In genomic region chr1:235268379-235268894, GRCh38 we compare ENCODE assay signal across 8 cellular contexts. TPM values are rescaled to one million over a fixed set of nuclear protein-coding genes. Genes with fewer than 3 reads are reported as not detected.
DNase-seq lines count a peak whose midpoint lies in the region; ATAC-seq, FAIRE-seq and TF ChIP-seq lines count a peak whose summit lies in the region.
"Not testable (repeated sequence)": the region's sequence is repeated elsewhere in the genome, so short reads cannot be mapped to it uniquely, and the experiment has no call there.

No MANE protein-coding gene starts in this region.

- not testable (repeated sequence) for H3K9me3 ChIP-seq in CD4-positive, alpha-beta T cell (ENCODE audit: control insufficient read depth, low read length); K562 (replicated peaks; ENCODE audit: control insufficient read depth, insufficient read depth, low read depth, low read length)

- TF ChIP-seq EP300 in K562 (IDR thresholded peaks at IDR 0.05; ENCODE audit: low read length), result not testable (repeated sequence)

- not testable (repeated sequence) for H3K27me3 Mint-ChIP-seq in CD4-positive, alpha-beta T cell; IgD-negative memory B cell; WTC11 (ENCODE audit: low read depth); activated CD8-positive, alpha-beta T cell treated with anti-CD3 and anti-CD28 coated beads for 36 hours; immature natural killer cell (ENCODE audit: low read depth in 3 of 3); natural killer cell (ENCODE audit: low read depth in 2 of 2); stimulated activated naive B cell treated with anti-CD40 and anti-IgM and Interleukin-4, amounts not matched to agents 10 μg/mL and 1 μg/mL and 100 μg/mL, for 72 hours

- POLR2A ChIA-PET in CD4-positive, alpha-beta T cell (lab: Charles Lee); WTC11 (lab: Charles Lee): not testable (repeated sequence)
- POLR2A ChIA-PET in activated CD8-positive, alpha-beta T cell treated with anti-CD3 and anti-CD28 coated beads for 36 hours (lab: Charles Lee), result interaction anchor here (1.5 kb wide), 1 partner anchor 10 kb away, joined by 3 read pairs; no protein-coding TSS in a partner anchor
- POLR2A ChIA-PET in K562 (lab: Yijun Ruan, JAX), result interaction anchor here (0.7 kb wide), 1 partner anchor 95 kb away, joined by 3 read pairs; no protein-coding TSS in a partner anchor

- intact Hi-C loops in CD4-positive, alpha-beta T cell (cut with DNase I, micrococcal nuclease); activated CD8-positive, alpha-beta T cell treated with anti-CD3 and anti-CD28 coated beads for 36 hours (cut with micrococcal nuclease); K562 (cut with micrococcal nuclease); natural killer cell (cut with micrococcal nuclease): not testable (repeated sequence)

- not testable (repeated sequence) for H3K36me3 ChIP-seq in K562 (ENCODE audit: control insufficient read depth, insufficient read depth, low read length)

- FAIRE-seq in K562 (lab: Jason Lieb, UNC), result not testable (repeated sequence)

- CTCF ChIA-PET in CD4-positive, alpha-beta T cell (lab: Charles Lee), result interaction anchor here (0.5 to 1.1 kb wide), 2 partner anchors 49 to 166 kb away, joined by 3 to 5 read pairs; no protein-coding TSS in a partner anchor
- CTCF ChIA-PET in WTC11 (lab: Charles Lee), result interaction anchor here (1.4 kb wide), 1 partner anchor 147 kb away, joined by 4 read pairs; no protein-coding TSS in a partner anchor
- CTCF ChIA-PET in activated CD8-positive, alpha-beta T cell treated with anti-CD3 and anti-CD28 coated beads for 36 hours (lab: Charles Lee), result interaction anchor here (1.1 to 2.1 kb wide), 4 partner anchors 10 to 147 kb away, joined by 3 to 7 read pairs (median 3); no protein-coding TSS in a partner anchor
- CTCF ChIA-PET in K562 (lab: Yijun Ruan, JAX; ENCODE audit: low intra/inter-chr PET ratio), result not testable (repeated sequence)

- H3K4me3 Mint-ChIP-seq in CD4-positive, alpha-beta T cell; IgD-negative memory B cell; WTC11; activated CD8-positive, alpha-beta T cell treated with anti-CD3 and anti-CD28 coated beads for 36 hours; immature natural killer cell; natural killer cell; stimulated activated naive B cell treated with anti-CD40 and anti-IgM and Interleukin-4, amounts not matched to agents 10 μg/mL and 1 μg/mL and 100 μg/mL, for 72 hours: not testable (repeated sequence)

- H3K4me2 ChIP-seq in K562 (ENCODE audit: insufficient read depth, low read length), result not testable (repeated sequence)

- 96% methylated on average over 10 of the region's 10 CpGs for WGBS in K562 (ENCODE audit: insufficient coverage, low coverage, missing lambda C conversion rate)

- H3K9ac ChIP-seq in K562 (ENCODE audit: insufficient read depth in 1 of 2, low read depth in 2 of 2, low read length in 2 of 2), result not testable (repeated sequence)

- H2AFZ ChIP-seq in K562 (ENCODE audit: low read depth, low read length), result not testable (repeated sequence)

- H3K9me3 Mint-ChIP-seq in CD4-positive, alpha-beta T cell; IgD-negative memory B cell; WTC11; activated CD8-positive, alpha-beta T cell treated with anti-CD3 and anti-CD28 coated beads for 36 hours; immature natural killer cell; natural killer cell; stimulated activated naive B cell treated with anti-CD40 and anti-IgM and Interleukin-4, amounts not matched to agents 10 μg/mL and 1 μg/mL and 100 μg/mL, for 72 hours: not testable (repeated sequence)

- not testable (repeated sequence) for H3K27me3 ChIP-seq in CD4-positive, alpha-beta T cell (ENCODE audit: control insufficient read depth, insufficient read depth, low read length); K562 (ENCODE audit: control insufficient read depth in 2 of 2, insufficient read depth in 2 of 2, low read length in 2 of 2)

- in situ Hi-C loops in K562 (cut with MboI), result not testable (repeated sequence)

- H3K27ac Mint-ChIP-seq in CD4-positive, alpha-beta T cell, result peak overlapping the region; percentile 18
- peak overlapping the region in 2 of 3 donors; percentile 12 to 68 for H3K27ac Mint-ChIP-seq in IgD-negative memory B cell
- H3K27ac Mint-ChIP-seq in WTC11, result 0 out of 2 replicates have a peak overlapping the region, but pooled peaks have one; percentile 46
- H3K27ac Mint-ChIP-seq in activated CD8-positive, alpha-beta T cell treated with anti-CD3 and anti-CD28 coated beads for 36 hours, result peak overlapping the region; percentile 42
- peak overlapping the region in 5 of 6 donors; percentile 20 to 79 (median 54) for H3K27ac Mint-ChIP-seq in immature natural killer cell
- H3K27ac Mint-ChIP-seq in natural killer cell, result peak overlapping the region; percentile 35 to 67
- peak overlapping the region; percentile 42 for H3K27ac Mint-ChIP-seq in stimulated activated naive B cell treated with anti-CD40 and anti-IgM and Interleukin-4, amounts not matched to agents 10 μg/mL and 1 μg/mL and 100 μg/mL, for 72 hours

- BruUV-seq in K562 (replicated peaks; lab: Mats Ljungman, UMichigan), result not testable (repeated sequence)

- not testable (repeated sequence) for H3K27ac ChIP-seq in CD4-positive, alpha-beta T cell (ENCODE audit: low read depth, low read length); K562 (ENCODE audit: extremely low read depth, low read depth, low read length)

- not testable (repeated sequence) for H4K20me1 ChIP-seq in K562 (replicated peaks; ENCODE audit: control insufficient read depth, insufficient read depth, low read length)

- not testable (repeated sequence) for H3K36me3 Mint-ChIP-seq in CD4-positive, alpha-beta T cell (ENCODE audit: low read depth); IgD-negative memory B cell; WTC11; activated CD8-positive, alpha-beta T cell treated with anti-CD3 and anti-CD28 coated beads for 36 hours (ENCODE audit: low read depth); immature natural killer cell; natural killer cell
- peaks cover 11 to 15% of the 10 kb centered on the region in 2 donors for H3K36me3 Mint-ChIP-seq in stimulated activated naive B cell treated with anti-CD40 and anti-IgM and Interleukin-4, amounts not matched to agents 10 μg/mL and 1 μg/mL and 100 μg/mL, for 72 hours

- H3K4me1 ChIP-seq in K562 (replicated peaks in 1 of 2; ENCODE audit: control insufficient read depth in 2 of 2, insufficient read depth in 2 of 2, low read length in 2 of 2), result not testable (repeated sequence)

- H3K79me2 ChIP-seq in K562 (ENCODE audit: control insufficient read depth, insufficient read depth, low read length), result peaks cover 86% of the 10 kb centered on the region

- TF ChIP-seq POLR2A in K562 (conservative IDR thresholded peaks at IDR 0.05), result not testable (repeated sequence)

- TF ChIP-seq RAD21 in K562 (CRISPR knock-in tag; conservative IDR thresholded peaks at IDR 0.05 in 1 of 2, IDR thresholded peaks at IDR 0.05 in 1 of 2), result not testable (repeated sequence)

- not testable (repeated sequence) for H3K9me1 ChIP-seq in K562 (ENCODE audit: control insufficient read depth, insufficient read depth, low read length)

- not testable (repeated sequence) for DNase-seq in CD4-positive, alpha-beta T cell; WTC11 (ENCODE audit: low spot score); activated CD8-positive, alpha-beta T cell treated with anti-CD3 and anti-CD28 coated beads for 36 hours; K562 (ENCODE audit: extremely low read depth in 1 of 4, low spot score in 3 of 4); immature natural killer cell; natural killer cell; stimulated activated naive B cell treated with anti-CD40 and anti-IgM and Interleukin-4, amounts not matched to agents 10 μg/mL and 1 μg/mL and 100 μg/mL, for 72 hours

- not testable (repeated sequence) for H3K4me3 ChIP-seq in K562

- H3K4me1 Mint-ChIP-seq in CD4-positive, alpha-beta T cell (ENCODE audit: low read depth), result peaks cover 77% of the 10 kb centered on the region
- H3K4me1 Mint-ChIP-seq in IgD-negative memory B cell (peaks cover 43 to 51% (median 51%) of the 10 kb centered on the region in 3 donors), WTC11 (peaks cover 30% of the 10 kb centered on the region), immature natural killer cell (peaks cover 71 to 92% of the 10 kb centered on the region in 2 donors), natural killer cell (peaks cover 66 to 81% of the 10 kb centered on the region in 2 donors)
- H3K4me1 Mint-ChIP-seq in activated CD8-positive, alpha-beta T cell treated with anti-CD3 and anti-CD28 coated beads for 36 hours (ENCODE audit: low read depth), result peaks cover 58% of the 10 kb centered on the region
- H3K4me1 Mint-ChIP-seq in stimulated activated naive B cell treated with anti-CD40 and anti-IgM and Interleukin-4, amounts not matched to agents 10 μg/mL and 1 μg/mL and 100 μg/mL, for 72 hours, result peaks cover 31 to 60% of the 10 kb centered on the region in 2 donors

- not testable (repeated sequence) for ATAC-seq in CD4-positive, alpha-beta T cell (ENCODE audit: poor library complexity); WTC11; activated CD8-positive, alpha-beta T cell treated with anti-CD3 and anti-CD28 coated beads for 36 hours; K562; natural killer cell; stimulated activated naive B cell treated with anti-CD40 and anti-IgM and Interleukin-4, amounts not matched to agents 10 μg/mL and 1 μg/mL and 100 μg/mL, for 72 hours (replicated peaks)

- not testable (repeated sequence) for TF ChIP-seq CTCF in CD4-positive, alpha-beta T cell (IDR thresholded peaks at IDR 0.05); WTC11 (IDR thresholded peaks at IDR 0.05); activated CD8-positive, alpha-beta T cell treated with anti-CD3 and anti-CD28 coated beads for 36 hours (IDR thresholded peaks at IDR 0.05); K562 (IDR thresholded peaks at IDR 0.05 in 2 of 3, conservative IDR thresholded peaks at IDR 0.05 in 1 of 3; ENCODE audit: insufficient read depth in 2 of 3, low read depth in 1 of 3, low read length in 3 of 3); natural killer cell (IDR thresholded peaks at IDR 0.05)

RNA-seq across cellular contexts. Expression of gene ARID4B, which starts 59.5 kb away (rescaled TPM):
- 100 to 1,000 TPM; 127 to 130 TPM for total RNA-seq in CD4-positive, alpha-beta T cell
- 66.2 TPM for polyA plus RNA-seq in IgD-negative memory B cell
- total RNA-seq in WTC11 (2021), result 30.2 to 35.7 TPM (median 32.8 TPM) in 3 replicates
- total RNA-seq in activated CD8-positive, alpha-beta T cell treated with anti-CD3 and anti-CD28 coated beads for 36 hours, result 10 to 100 TPM; 38.8 to 41.9 TPM
- 87.6 and 197 TPM in 2 replicates for total RNA-seq in K562 (2011; cell fraction: chromatin; rRNA removed; ENCODE audit: low replicate concordance)
- 58.9 and 75.1 TPM in 2 replicates for total RNA-seq in K562 (2011; cell fraction: nucleolus; rRNA removed)
- total RNA-seq in K562 (2011; cell fraction: nucleoplasm; rRNA removed), result 72.0 and 86.5 TPM in 2 replicates
- total RNA-seq in K562 (2014; rRNA removed), result 23.6 and 37.2 TPM in 2 replicates
- total RNA-seq in K562 (2014; rRNA removed; fragmentation: Illumina TruSeq; extraction: Trizol), result 37.9 and 42.9 TPM in 2 replicates
- 33.3 and 38.9 TPM in 2 replicates for total RNA-seq in K562 (2015; rRNA removed; fragmentation: Illumina TruSeq; extraction: Trizol)
- 24.2 and 24.4 TPM in 2 replicates for total RNA-seq in K562 (2021)
- 12.3 and 17.7 TPM in 2 replicates for polyA plus RNA-seq in K562 (2011; rRNA removed)
- 2.4 and 4.6 TPM in 2 replicates for polyA plus RNA-seq in K562 (2011; cell fraction: cytosol; rRNA removed)
- polyA plus RNA-seq in K562 (2011; cell fraction: nucleus; rRNA removed), result 22.1 and 25.6 TPM in 2 replicates
- 12.7 and 14.0 TPM in 2 replicates for polyA plus RNA-seq in K562 (2012)
- 16.9 and 18.5 TPM in 2 replicates for polyA plus RNA-seq in K562 (2014; fragmentation: Illumina TruSeq; extraction: Trizol)
- 10 to 100 TPM in 1 of 2 experiments, 1 to 10 TPM in 1; 8.4 to 11.8 TPM for polyA plus RNA-seq in K562 (2014; fragmentation: Nextera tagmentation; extraction: Ambion mirVana)
- 13.1 and 14.3 TPM in 2 replicates for polyA plus RNA-seq in K562 (2014; rRNA removed)
- polyA minus RNA-seq in K562 (2011; rRNA and poly(A)+ RNA removed), result 50.5 and 54.9 TPM in 2 replicates
- polyA minus RNA-seq in K562 (2011; cell fraction: cytosol; rRNA and poly(A)+ RNA removed), result 16.7 and 29.3 TPM in 2 replicates
- 34.6 and 80.0 TPM in 2 replicates for polyA minus RNA-seq in K562 (2011; cell fraction: nucleus; rRNA and poly(A)+ RNA removed)
- 10 to 100 TPM; 28.3 to 77.9 (median 34.2) TPM for polyA plus RNA-seq in immature natural killer cell
- 100 to 1,000 TPM; 161 to 189 (median 178) TPM for total RNA-seq in natural killer cell

RNA-seq across cellular contexts. Expression of gene GGPS1, which starts 59.9 kb away (rescaled TPM):
- total RNA-seq in CD4-positive, alpha-beta T cell, result 10 to 100 TPM; 20.6 to 20.9 TPM
- 63.7 TPM for polyA plus RNA-seq in IgD-negative memory B cell
- total RNA-seq in WTC11 (2021), result 37.3 to 43.5 TPM (median 39.2 TPM) in 3 replicates
- total RNA-seq in activated CD8-positive, alpha-beta T cell treated with anti-CD3 and anti-CD28 coated beads for 36 hours, result 10 to 100 TPM; 35.4 to 37.8 TPM
- total RNA-seq in K562 (2011; cell fraction: chromatin; rRNA removed; ENCODE audit: low replicate concordance), result 7.8 and 28.4 TPM in 2 replicates
- 5.3 and 8.7 TPM in 2 replicates for total RNA-seq in K562 (2011; cell fraction: nucleolus; rRNA removed)
- 15.0 and 24.5 TPM in 2 replicates for total RNA-seq in K562 (2011; cell fraction: nucleoplasm; rRNA removed)
- total RNA-seq in K562 (2014; rRNA removed), result 18.8 and 29.7 TPM in 2 replicates
- 50.3 and 66.8 TPM in 2 replicates for total RNA-seq in K562 (2014; rRNA removed; fragmentation: Illumina TruSeq; extraction: Trizol)
- 35.6 and 36.7 TPM in 2 replicates for total RNA-seq in K562 (2015; rRNA removed; fragmentation: Illumina TruSeq; extraction: Trizol)
- 56.3 and 59.1 TPM in 2 replicates for total RNA-seq in K562 (2021)
- 79.2 and 98.2 TPM in 2 replicates for polyA plus RNA-seq in K562 (2011; rRNA removed)
- 25.8 and 49.3 TPM in 2 replicates for polyA plus RNA-seq in K562 (2011; cell fraction: cytosol; rRNA removed)
- 17.2 and 24.5 TPM in 2 replicates for polyA plus RNA-seq in K562 (2011; cell fraction: nucleus; rRNA removed)
- polyA plus RNA-seq in K562 (2012), result 39.7 and 48.5 TPM in 2 replicates
- polyA plus RNA-seq in K562 (2014; fragmentation: Illumina TruSeq; extraction: Trizol), result 70.4 and 72.1 TPM in 2 replicates
- polyA plus RNA-seq in K562 (2014; fragmentation: Nextera tagmentation; extraction: Ambion mirVana), result 100 to 1,000 TPM in 1 of 2 experiments, 10 to 100 TPM in 1; 97.8 to 104 TPM
- 45.5 and 47.2 TPM in 2 replicates for polyA plus RNA-seq in K562 (2014; rRNA removed)
- 53.9 and 65.6 TPM in 2 replicates for polyA minus RNA-seq in K562 (2011; rRNA and poly(A)+ RNA removed)
- polyA minus RNA-seq in K562 (2011; cell fraction: cytosol; rRNA and poly(A)+ RNA removed), result 21.8 and 24.4 TPM in 2 replicates
- polyA minus RNA-seq in K562 (2011; cell fraction: nucleus; rRNA and poly(A)+ RNA removed), result 6.7 and 18.1 TPM in 2 replicates
- 10 to 100 TPM; 38.8 to 60.1 (median 50.5) TPM for polyA plus RNA-seq in immature natural killer cell
- 10 to 100 TPM; 18.7 to 26.0 (median 23.9) TPM for total RNA-seq in natural killer cell
